ENCODE assay signal across 17 cellular contexts in the genomic region with DNA sequence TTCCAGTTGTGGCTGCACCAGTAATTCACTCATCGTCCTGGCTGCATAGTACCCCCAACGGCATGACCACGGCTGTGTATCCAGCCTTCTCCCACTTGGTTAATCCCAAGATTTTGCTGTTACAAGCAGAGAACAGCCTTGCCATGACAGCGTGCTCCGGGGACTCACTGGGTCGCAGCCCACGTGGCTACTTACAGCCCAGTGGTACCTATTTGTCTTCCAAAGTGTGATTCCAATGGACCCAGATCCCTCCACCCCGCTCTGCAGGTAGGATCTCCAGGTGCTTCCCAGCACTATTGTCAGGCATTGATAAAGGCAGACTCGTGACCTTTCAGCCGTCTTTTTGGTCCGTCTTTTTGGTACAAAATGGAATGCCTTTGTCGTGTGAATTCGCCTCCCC.
"Had no signal": no experiment of that assay in that cellular context is flagged by ENCODE, and none has a peak within 500 bp of the region (broad histone marks: within the 10 kb centered on the region; RNA-seq: fewer than 3 reads in every experiment).

No MANE protein-coding gene starts in this region.

- H3K4me3 ChIP-seq: hepatocyte, psoas muscle, right lobe of liver, transverse colon had no signal

- DNase-seq: activated CD4-positive, alpha-beta T cell treated with anti-CD3 and anti-CD28 coated beads, Interleukin-2, amount 10 ng/mL, durations not matched to agents 7 days and 5 days; activated CD8-positive, alpha-beta memory T cell treated with anti-CD3 and anti-CD28 coated beads, Interleukin-2, amount 50 U/mL, for 4 hours; activated T-cell treated with anti-CD3 and anti-CD28 coated beads, Interleukin-2, amount 50 U/mL, for 4 hours; effector memory CD8-positive, alpha-beta T cell; left cardiac atrium; midbrain; stimulated activated naive CD8-positive, alpha-beta T cell treated with anti-CD3 and anti-CD28 coated beads, Interleukin-15, Interleukin-2, amounts not matched to agents 100 U/mL and 50 U/mL, for 24 hours; substantia nigra; T1000; transverse colon had no signal

- FAIRE-seq: bronchial epithelial cell had no signal

- H3K4me2 ChIP-seq: hepatocyte had no signal

- H2AFZ ChIP-seq: hepatocyte had no signal

- ATAC-seq: activated CD4-positive, CD25-positive, alpha-beta regulatory T cell treated with anti-CD3 and anti-CD28 coated beads, Interleukin-2, amount 50 U/mL, for 24 hours; activated T-cell treated with anti-CD3 and anti-CD28 coated beads, Interleukin-2, amount 50 U/mL, for 4 hours; effector memory CD8-positive, alpha-beta T cell; left cardiac atrium; psoas muscle; right lobe of liver; stimulated activated naive CD8-positive, alpha-beta T cell treated with anti-CD3 and anti-CD28 coated beads, Interleukin-15, Interleukin-2, amounts not matched to agents 100 U/mL and 50 U/mL, for 24 hours had no signal

- H3K4me1 Mint-ChIP-seq: activated CD4-positive, alpha-beta T cell treated with anti-CD3 and anti-CD28 coated beads, Interleukin-2, amount 10 ng/mL, durations not matched to agents 7 days and 5 days; activated naive CD4-positive, alpha-beta T cell treated with anti-CD3 and anti-CD28 coated beads, Interleukin-2, amount 50 U/mL, for 24 hours; neural crest cell had no signal

- H3K9me3 ChIP-seq: right lobe of liver, transverse colon had no signal

- H3K9me3 Mint-ChIP-seq: activated CD4-positive, alpha-beta T cell treated with anti-CD3 and anti-CD28 coated beads, Interleukin-2, amount 10 ng/mL, durations not matched to agents 7 days and 5 days; activated naive CD4-positive, alpha-beta T cell treated with anti-CD3 and anti-CD28 coated beads, Interleukin-2, amount 50 U/mL, for 24 hours; activated T-cell treated with anti-CD3 and anti-CD28 coated beads, Interleukin-2, amount 50 U/mL, for 4 hours; effector memory CD8-positive, alpha-beta T cell had no signal

- H3K36me3 Mint-ChIP-seq: activated naive CD4-positive, alpha-beta T cell treated with anti-CD3 and anti-CD28 coated beads, Interleukin-2, amount 50 U/mL, for 24 hours had no signal

- H3K36me3 ChIP-seq: right lobe of liver, transverse colon had no signal

- H3K27ac ChIP-seq: psoas muscle, transverse colon had no signal

- H3K4me1 ChIP-seq: psoas muscle had no signal

- H3K79me2 ChIP-seq: hepatocyte had no signal

- H3K27me3 ChIP-seq: hepatocyte, right lobe of liver had no signal

- H3K4me3 Mint-ChIP-seq: activated CD4-positive, alpha-beta T cell treated with anti-CD3 and anti-CD28 coated beads, Interleukin-2, amount 10 ng/mL, durations not matched to agents 7 days and 5 days; activated naive CD4-positive, alpha-beta T cell treated with anti-CD3 and anti-CD28 coated beads, Interleukin-2, amount 50 U/mL, for 24 hours; activated T-cell treated with anti-CD3 and anti-CD28 coated beads, Interleukin-2, amount 50 U/mL, for 4 hours; effector memory CD8-positive, alpha-beta T cell; neural crest cell had no signal

- H3K27ac Mint-ChIP-seq: activated CD4-positive, alpha-beta T cell treated with anti-CD3 and anti-CD28 coated beads, Interleukin-2, amount 10 ng/mL, durations not matched to agents 7 days and 5 days; activated naive CD4-positive, alpha-beta T cell treated with anti-CD3 and anti-CD28 coated beads, Interleukin-2, amount 50 U/mL, for 24 hours; effector memory CD8-positive, alpha-beta T cell had no signal
